21 cellular contexts compared by ENCODE assay signal in genomic region chr13:98657506-98658085, GRCh38.
A peak's percentile ranks its signal among the peaks of the same experiment; 100 is the strongest.
DNase-seq lines count a peak whose midpoint lies in the region; ATAC-seq and TF ChIP-seq lines count a peak whose summit lies in the region.
"Had no signal": no experiment of that assay in that cellular context is flagged by ENCODE, and none has a peak within 500 bp of the region (broad histone marks: within the 10 kb centered on the region; RNA-seq: fewer than 3 reads in every experiment).

No MANE protein-coding gene starts in this region.

- H3K36me3 Mint-ChIP-seq in effector memory CD8-positive, alpha-beta T cell (ENCODE audit: insufficient read depth) = no peaks in the 10 kb centered on the region
- H3K36me3 Mint-ChIP-seq: T-cell had no signal

- H3K4me3 ChIP-seq in HFF-Myc (replicated peaks; ENCODE audit: low read depth, low read length) (0 out of 2 replicates have a peak overlapping the region, but pooled peaks have one; percentile 0), fibroblast of lung (replicated peaks in 1 of 4; ENCODE audit: control extremely low read depth in 1 of 4, insufficient read depth in 1 of 4, low read depth in 3 of 4, low read length in 4 of 4) (no peak overlapping the region), skeletal muscle satellite cell (ENCODE audit: low read length) (peak overlapping the region; percentile 37)
- H3K4me3 ChIP-seq: spleen had no signal

- H3K9ac ChIP-seq in fibroblast of lung (ENCODE audit: insufficient read depth, low read length) (no peak overlapping the region), skeletal muscle satellite cell (ENCODE audit: low read depth, low read length) (no peak overlapping the region)

- no peaks in the 10 kb centered on the region for H3K79me2 ChIP-seq in fibroblast of lung (ENCODE audit: control insufficient read depth, insufficient read depth, low read length)

- H3K27me3 Mint-ChIP-seq in effector memory CD8-positive, alpha-beta T cell = peaks cover 20 to 47% of the 10 kb centered on the region in 2 donors

- no peak for TF ChIP-seq CTCF in HFF-Myc (IDR thresholded peaks at IDR 0.05; ENCODE audit: low read depth, low read length, missing control alignments)
- TF ChIP-seq CTCF in fibroblast of lung (conservative IDR thresholded peaks at IDR 0.05 in 1 of 2, IDR thresholded peaks at IDR 0.05 in 1 of 2; ENCODE audit: low read depth in 1 of 2, low read length in 2 of 2) = no peak

- no peaks in the 10 kb centered on the region for H3K36me3 ChIP-seq in fibroblast of lung (ENCODE audit: control insufficient read depth, insufficient read depth, low read length)
- H3K36me3 ChIP-seq in skeletal muscle satellite cell (ENCODE audit: insufficient read depth, low read length) = no peaks in the 10 kb centered on the region
- H3K36me3 ChIP-seq: spleen had no signal

- DNase-seq in AG20443 (ENCODE audit: low spot score) = peak; percentile 45
- DNase-seq in HFF-Myc (ENCODE audit: extremely low read depth, low read depth) = peak; percentile 21
- DNase-seq in fibroblast of lung (ENCODE audit: low read depth in 2 of 2) = no peak
- no peak for DNase-seq in RKO (ENCODE audit: low spot score)
- no peak for DNase-seq in effector memory CD8-positive, alpha-beta T cell
- DNase-seq in effector CD8-positive, alpha-beta T cell (lab: John Stamatoyannopoulos, UW) = no peak
- DNase-seq in stimulated activated CD4-positive, alpha-beta T cell treated with anti-CD3 and anti-CD28 coated beads, Interleukin-4, amount 100 ng/mL, for 4 hours = no peak
- DNase-seq: activated CD4-positive, alpha-beta T cell treated with anti-CD3 and anti-CD28 coated beads, Interleukin-2, amount 10 ng/mL, durations not matched to agents 24 days and 14 days; activated CD8-positive, alpha-beta memory T cell treated with anti-CD3 and anti-CD28 coated beads, Interleukin-2, amount 50 U/mL, for 4 hours; activated gamma-delta T cell; anterior cingulate cortex; central memory CD4-positive, alpha-beta T cell; effector memory CD4-positive, alpha-beta T cell; hypothalamus; kidney; NCI-H1105 treated with DMSO at 0.1 percent for 48 hours; NCI-H524; spleen; T-cell had no signal

- H4K20me1 ChIP-seq in fibroblast of lung (ENCODE audit: control insufficient read depth, extremely low read depth, insufficient read depth, low read length) = no peaks in the 10 kb centered on the region

- peaks cover 3 to 4% of the 10 kb centered on the region in 2 donors for H3K4me1 Mint-ChIP-seq in effector memory CD8-positive, alpha-beta T cell (ENCODE audit: low read depth in 2 of 2)

- no peak overlapping the region for H3K27ac ChIP-seq in fibroblast of lung (ENCODE audit: insufficient read depth, low read length)
- H3K27ac ChIP-seq: spleen had no signal

- H3K9me3 Mint-ChIP-seq in effector memory CD8-positive, alpha-beta T cell = no peaks in the 10 kb centered on the region
- H3K9me3 Mint-ChIP-seq: activated CD4-positive, alpha-beta T cell treated with anti-CD3 and anti-CD28 coated beads, Interleukin-2, amount 10 ng/mL, durations not matched to agents 24 days and 14 days; T-cell had no signal

- H3K27me3 ChIP-seq in fibroblast of lung (ENCODE audit: control insufficient read depth, insufficient read depth, low read length) (no peaks in the 10 kb centered on the region), skeletal muscle satellite cell (ENCODE audit: control insufficient read depth, insufficient read depth, low read length) (no peaks in the 10 kb centered on the region)
- H3K27me3 ChIP-seq: spleen had no signal

- H3K4me3 Mint-ChIP-seq in effector memory CD8-positive, alpha-beta T cell = no peak overlapping the region
- H3K4me3 Mint-ChIP-seq: activated CD4-positive, alpha-beta T cell treated with anti-CD3 and anti-CD28 coated beads, Interleukin-2, amount 10 ng/mL, durations not matched to agents 24 days and 14 days; nephron; T-cell had no signal

- H2AFZ ChIP-seq in fibroblast of lung (ENCODE audit: low read length) = no peak overlapping the region

- H3K4me2 ChIP-seq in fibroblast of lung (ENCODE audit: extremely low read depth, insufficient read depth, low read length) (peak overlapping the region; percentile 44), skeletal muscle satellite cell (ENCODE audit: low read length) (peak overlapping the region; percentile 50)

- no peak overlapping the region for H3K27ac Mint-ChIP-seq in effector memory CD8-positive, alpha-beta T cell
- H3K27ac Mint-ChIP-seq: activated CD4-positive, alpha-beta T cell treated with anti-CD3 and anti-CD28 coated beads, Interleukin-2, amount 10 ng/mL, durations not matched to agents 24 days and 14 days; T-cell had no signal

- ATAC-seq in effector memory CD8-positive, alpha-beta T cell (replicated peaks) = no peak
- ATAC-seq: T-cell had no signal

- H3K9me3 ChIP-seq in fibroblast of lung (ENCODE audit: control insufficient read depth, insufficient read depth, low read depth, low read length) = no peaks in the 10 kb centered on the region
- H3K9me3 ChIP-seq in skeletal muscle satellite cell (replicated peaks; ENCODE audit: low read length) = no peaks in the 10 kb centered on the region
- H3K9me3 ChIP-seq: spleen had no signal

- H3K4me1 ChIP-seq in fibroblast of lung (ENCODE audit: control insufficient read depth, extremely low read depth, insufficient read depth, low read length) (no peaks in the 10 kb centered on the region), skeletal muscle satellite cell (ENCODE audit: control insufficient read depth, insufficient read depth, low read length) (peaks cover 9% of the 10 kb centered on the region)

Comparison
In these comparisons a context has a peak if more than half of its experiments do, and no peak if none do; other contexts are left out.
1. DNase-seq: peak in AG20443 (single experiment) and HFF-Myc (single experiment); none in fibroblast of lung (0 of 2), RKO (single experiment), effector memory CD8-positive, alpha-beta T cell (0 of 3), effector CD8-positive, alpha-beta T cell (single experiment) and stimulated activated CD4-positive, alpha-beta T cell treated with anti-CD3 and anti-CD28 coated beads, Interleukin-4, amount 100 ng/mL, for 4 hours (0 of 2).
2. H3K4me3 ChIP-seq: peak in HFF-Myc (single experiment) and skeletal muscle satellite cell (single experiment); none in fibroblast of lung (0 of 4).